14 cellular contexts compared by ENCODE assay signal in genomic region chr6:137136065-137136464, GRCh38. TPM values are rescaled to one million over a fixed set of nuclear protein-coding genes. Genes with fewer than 3 reads are reported as not detected.
DNase-seq lines count a peak whose midpoint lies in the region; ATAC-seq, FAIRE-seq and TF ChIP-seq lines count a peak whose summit lies in the region.
"Had no signal": no experiment of that assay in that cellular context is flagged by ENCODE, and none has a peak within 500 bp of the region (broad histone marks: within the 10 kb centered on the region; RNA-seq: fewer than 3 reads in every experiment).

No MANE protein-coding gene starts in this region.

- H3K9me3 ChIP-seq in effector memory CD4-positive, alpha-beta T cell (ENCODE audit: control insufficient read depth, low read length), result no peaks in the 10 kb centered on the region

- peak; percentile 14 for TF ChIP-seq CTCF in natural killer cell (IDR thresholded peaks at IDR 0.05)

- H3K27me3 ChIP-seq in effector memory CD4-positive, alpha-beta T cell (replicated peaks; ENCODE audit: control insufficient read depth, insufficient read depth, low read length, poor library complexity, severe bottlenecking), result no peaks in the 10 kb centered on the region
- H3K27me3 ChIP-seq: BLaER1 had no signal

- H3K36me3 Mint-ChIP-seq in natural killer cell, result peaks cover 10% of the 10 kb centered on the region
- peaks cover 8% of the 10 kb centered on the region for H3K36me3 Mint-ChIP-seq in natural killer cell treated with Interleukin-12 subunit alpha and Interleukin-12 subunit beta and Interleukin-15 and Interleukin-18, amount 100 ng/mL, for 72 hours

- peaks cover 9 to 16% of the 10 kb centered on the region in 2 donors for H3K27me3 Mint-ChIP-seq in natural killer cell (ENCODE audit: low read depth in 2 of 2)
- H3K27me3 Mint-ChIP-seq in natural killer cell treated with Interleukin-12 subunit alpha and Interleukin-12 subunit beta and Interleukin-15 and Interleukin-18, amount 100 ng/mL, for 72 hours, result peaks cover 0 to 13% of the 10 kb centered on the region in 2 donors

- no peak for DNase-seq in natural killer cell
- no peak for DNase-seq in natural killer cell treated with Interleukin-12 subunit alpha and Interleukin-12 subunit beta and Interleukin-15 and Interleukin-18, amount 100 ng/mL, for 72 hours (ENCODE audit: low spot score)
- DNase-seq in OCI-M1 (lab: John Stamatoyannopoulos, UW), result peak; percentile 52
- DNase-seq in HEK293T (ENCODE audit: extremely low spot score), result no peak
- no peak for DNase-seq in glomerular visceral epithelial cell (ENCODE audit: extremely low spot score)
- DNase-seq in effector memory CD4-positive, alpha-beta T cell, result no peak
- no peak for DNase-seq in GOT3 (lab: John Stamatoyannopoulos, UW)
- DNase-seq: left ventricle myocardium superior, nucleus accumbens had no signal

- POLR2A ChIA-PET in HEK293T (lab: Yijun Ruan, JAX), result no interaction called here

- FAIRE-seq in endometrium (lab: Jason Lieb, UNC), result peak; percentile 18
- FAIRE-seq: urothelium cell line had no signal

- H3K27ac ChIP-seq in effector memory CD4-positive, alpha-beta T cell (ENCODE audit: insufficient read depth, low read length, poor library complexity, severe bottlenecking), result no peak overlapping the region
- H3K27ac ChIP-seq: BLaER1 had no signal

- peaks cover 0 to 6% of the 10 kb centered on the region in 2 donors for H3K9me3 Mint-ChIP-seq in natural killer cell
- H3K9me3 Mint-ChIP-seq in natural killer cell treated with Interleukin-12 subunit alpha and Interleukin-12 subunit beta and Interleukin-15 and Interleukin-18, amount 100 ng/mL, for 72 hours, result peaks cover 10% of the 10 kb centered on the region

- H3K27ac Mint-ChIP-seq in natural killer cell, result no peak overlapping the region
- no peak overlapping the region for H3K27ac Mint-ChIP-seq in natural killer cell treated with Interleukin-12 subunit alpha and Interleukin-12 subunit beta and Interleukin-15 and Interleukin-18, amount 100 ng/mL, for 72 hours
- H3K27ac Mint-ChIP-seq: activated naive CD4-positive, alpha-beta T cell treated with anti-CD3 and anti-CD28 coated beads, Interleukin-2, amount 50 U/mL, for 72 hours had no signal

- ATAC-seq in natural killer cell, result no peak
- no peak for ATAC-seq in natural killer cell treated with Interleukin-12 subunit alpha and Interleukin-12 subunit beta and Interleukin-15 and Interleukin-18, amount 100 ng/mL, for 72 hours
- ATAC-seq: activated naive CD4-positive, alpha-beta T cell treated with anti-CD3 and anti-CD28 coated beads, Interleukin-2, amount 50 U/mL, for 72 hours; left ventricle myocardium superior had no signal

- H3K4me3 Mint-ChIP-seq in natural killer cell, result no peak overlapping the region
- H3K4me3 Mint-ChIP-seq in natural killer cell treated with Interleukin-12 subunit alpha and Interleukin-12 subunit beta and Interleukin-15 and Interleukin-18, amount 100 ng/mL, for 72 hours, result no peak overlapping the region

- no peaks in the 10 kb centered on the region for H3K36me3 ChIP-seq in effector memory CD4-positive, alpha-beta T cell (ENCODE audit: control insufficient read depth, insufficient read depth, low read length)
- H3K36me3 ChIP-seq: BLaER1 had no signal

- no peak overlapping the region for H3K4me3 ChIP-seq in effector memory CD4-positive, alpha-beta T cell (ENCODE audit: insufficient read depth, low read depth, low read length, poor library complexity, severe bottlenecking)
- H3K4me3 ChIP-seq: BLaER1 had no signal

- H3K4me1 Mint-ChIP-seq in natural killer cell, result no peaks in the 10 kb centered on the region
- peaks cover 0 to 2% of the 10 kb centered on the region in 2 donors for H3K4me1 Mint-ChIP-seq in natural killer cell treated with Interleukin-12 subunit alpha and Interleukin-12 subunit beta and Interleukin-15 and Interleukin-18, amount 100 ng/mL, for 72 hours (ENCODE audit: low read depth in 2 of 2)

- intact Hi-C loops in natural killer cell (cut with micrococcal nuclease), result no loop called here

- no peaks in the 10 kb centered on the region for H3K4me1 ChIP-seq in effector memory CD4-positive, alpha-beta T cell (ENCODE audit: control insufficient read depth, insufficient read depth, low read length, poor library complexity, severe bottlenecking)
- H3K4me1 ChIP-seq: BLaER1 had no signal

- CTCF ChIA-PET in HEK293T (lab: Yijun Ruan, JAX), result no interaction called here

TF ChIP-seq in HEK293T, 16 proteins besides CTCF, POLR2A, EP300 and RAD21:
- TF ChIP-seq CTBP1 (IDR thresholded peaks at IDR 0.05; ENCODE audit: borderline replicate concordance) (no peak), ARNT (IDR thresholded peaks at IDR 0.05) (no peak), FOXA1 (IDR thresholded peaks at IDR 0.05) (no peak), NFRKB (IDR thresholded peaks at IDR 0.05) (no peak), BHLHE40 (IDR thresholded peaks at IDR 0.05; ENCODE audit: borderline replicate concordance) (no peak), ELF4 (IDR thresholded peaks at IDR 0.05) (no peak), ZNF384 (IDR thresholded peaks at IDR 0.05) (no peak), FOXK2 (IDR thresholded peaks at IDR 0.05) (no peak), L3MBTL2 (conservative IDR thresholded peaks at IDR 0.05) (no peak), PKNOX1 (IDR thresholded peaks at IDR 0.05) (no peak), HDGF (IDR thresholded peaks at IDR 0.05; ENCODE audit: borderline replicate concordance) (no peak), FOXM1 (IDR thresholded peaks at IDR 0.05; ENCODE audit: borderline replicate concordance) (no peak), LEF1 (IDR thresholded peaks at IDR 0.05; ENCODE audit: borderline replicate concordance) (no peak), SUZ12 (IDR thresholded peaks at IDR 0.05) (no peak), SP1 (IDR thresholded peaks at IDR 0.05) (no peak), TARDBP (IDR thresholded peaks at IDR 0.05) (no peak)

RNA-seq across cellular contexts. Expression of gene IL22RA2, which starts 37.4 kb away (rescaled TPM):
- not detected for total RNA-seq in natural killer cell
- total RNA-seq in natural killer cell treated with Interleukin-12 subunit alpha and Interleukin-12 subunit beta and Interleukin-15 and Interleukin-18, amount 100 ng/mL, for 72 hours, result not detected
- total RNA-seq: activated naive CD4-positive, alpha-beta T cell treated with anti-CD3 and anti-CD28 coated beads, Interleukin-2, amount 50 U/mL, for 72 hours; left ventricle myocardium superior; M059J had no signal
